Comparison of ENCODE assay signal across 21 cellular contexts in genomic region chr1:23278717-23279116, GRCh38.
A peak's percentile ranks its signal among the peaks of the same experiment; 100 is the strongest.
DNase-seq lines count a peak whose midpoint lies in the region; ATAC-seq, FAIRE-seq and TF ChIP-seq lines count a peak whose summit lies in the region.
"Had no signal": no experiment of that assay in that cellular context is flagged by ENCODE, and none has a peak within 500 bp of the region (broad histone marks: within the 10 kb centered on the region; RNA-seq: fewer than 3 reads in every experiment).

No MANE protein-coding gene starts in this region.

- peaks cover 0 to 5% (median 0%) of the 10 kb centered on the region in 3 donors for H3K36me3 ChIP-seq in pancreas

- peaks cover 0 to 25% (median 22%) of the 10 kb centered on the region in 3 donors for H3K4me1 ChIP-seq in pancreas

- no peaks in the 10 kb centered on the region for H3K27me3 ChIP-seq in pancreas

- peak; percentile 39 to 51 (median 49) for ATAC-seq in pancreas
- ATAC-seq: left cardiac atrium had no signal

- H3K4me3 ChIP-seq in pancreas: no peak overlapping the region
- H3K4me3 ChIP-seq: dorsolateral prefrontal cortex, tibial nerve had no signal

- intact Hi-C loops in pancreas (cut with DNase I): no loop called here

- no peak for TF ChIP-seq CTCF in VCaP (conservative IDR thresholded peaks at IDR 0.05)
- no peak for TF ChIP-seq CTCF in pancreas (IDR thresholded peaks at IDR 0.05)

- DNase-seq in NCI-H1417 (lab: John Stamatoyannopoulos, UW): peak in 2 of 3 experiments; percentile 8 to 57
- no peak for DNase-seq in NCI-H1417 treated with DMSO at 0.1 percent for 48 hours (lab: John Stamatoyannopoulos, UW)
- DNase-seq in NCI-H146 treated with DMSO at 0.1 percent for 48 hours (lab: John Stamatoyannopoulos, UW; ENCODE audit: unreplicated experiment): peak; percentile 14
- DNase-seq in pancreas: no peak
- DNase-seq in NCI-H82 (lab: John Stamatoyannopoulos, UW): no peak
- DNase-seq in GM12891 (ENCODE audit: insufficient read length, low spot score): no peak
- no peak for DNase-seq in MV-4-11 (lab: John Stamatoyannopoulos, UW)
- DNase-seq: activated CD4-positive, alpha-beta T cell treated with anti-CD3 and anti-CD28 coated beads for 48 hours; activated naive CD4-positive, alpha-beta T cell treated with anti-CD3 and anti-CD28 coated beads, Interleukin-2, amount 10 ng/mL, durations not matched to agents 7 days and 5 days; activated T-cell treated with anti-CD3 and anti-CD28 coated beads, Interleukin-2, amount 50 U/mL, for 48 hours; CD8-positive, alpha-beta memory T cell; DND-41; dorsolateral prefrontal cortex; KBM-7; left cardiac atrium; NCI-H524; stimulated activated CD8-positive, alpha-beta memory T cell treated with anti-CD3 and anti-CD28 coated beads, Interleukin-4, amount 100 ng/mL, for 48 hours had no signal

- H3K9me3 ChIP-seq in pancreas: no peaks in the 10 kb centered on the region
- H3K9me3 ChIP-seq: tibial nerve had no signal

- FAIRE-seq in pancreas (lab: Jason Lieb, UNC) (no peak), GM12891 (lab: Jason Lieb, UNC) (no peak)
- FAIRE-seq: astrocyte, H54 had no signal

- WGBS in pancreas, 2 donors: 41 to 48% methylated on average over 2 of the region's 2 CpGs

- peak overlapping the region; percentile 2; the same call in 1 of the 2 replicates for H3K27ac ChIP-seq in VCaP
- no peak overlapping the region for H3K27ac ChIP-seq in pancreas
- H3K27ac ChIP-seq: dorsolateral prefrontal cortex, tibial nerve had no signal

- no peak for TF ChIP-seq POLR2A in GM12891 (IDR thresholded peaks at IDR 0.05; ENCODE audit: low read depth, low read length)

TF ChIP-seq in GM12891, 5 proteins besides CTCF, POLR2A, EP300 and RAD21:
- TF ChIP-seq SPI1 (IDR thresholded peaks at IDR 0.05; ENCODE audit: low read depth, low read length) (no peak), POU2F2 (IDR thresholded peaks at IDR 0.05; ENCODE audit: low read depth, low read length) (no peak), TAF1 (IDR thresholded peaks at IDR 0.05; ENCODE audit: low read depth, low read length) (no peak), POLR2AphosphoS5 (IDR thresholded peaks at IDR 0.05; ENCODE audit: low read depth, low read length) (no peak), PAX5 (IDR thresholded peaks at IDR 0.05; ENCODE audit: insufficient read depth, low read length, severe bottlenecking) (no peak)
TF ChIP-seq in GM12891: peak in this region for 0.

Comparison
In these comparisons a context has a peak if more than half of its experiments do, and no peak if none do; other contexts are left out.
1. DNase-seq: peak in NCI-H1417 (2 of 3) and NCI-H146 treated with DMSO at 0.1 percent for 48 hours (single experiment); none in NCI-H1417 treated with DMSO at 0.1 percent for 48 hours (single experiment), pancreas (0 of 6), NCI-H82 (single experiment), GM12891 (single experiment) and MV-4-11 (single experiment).